ENCODE assay signal across 14 cellular contexts in the genomic region with DNA sequence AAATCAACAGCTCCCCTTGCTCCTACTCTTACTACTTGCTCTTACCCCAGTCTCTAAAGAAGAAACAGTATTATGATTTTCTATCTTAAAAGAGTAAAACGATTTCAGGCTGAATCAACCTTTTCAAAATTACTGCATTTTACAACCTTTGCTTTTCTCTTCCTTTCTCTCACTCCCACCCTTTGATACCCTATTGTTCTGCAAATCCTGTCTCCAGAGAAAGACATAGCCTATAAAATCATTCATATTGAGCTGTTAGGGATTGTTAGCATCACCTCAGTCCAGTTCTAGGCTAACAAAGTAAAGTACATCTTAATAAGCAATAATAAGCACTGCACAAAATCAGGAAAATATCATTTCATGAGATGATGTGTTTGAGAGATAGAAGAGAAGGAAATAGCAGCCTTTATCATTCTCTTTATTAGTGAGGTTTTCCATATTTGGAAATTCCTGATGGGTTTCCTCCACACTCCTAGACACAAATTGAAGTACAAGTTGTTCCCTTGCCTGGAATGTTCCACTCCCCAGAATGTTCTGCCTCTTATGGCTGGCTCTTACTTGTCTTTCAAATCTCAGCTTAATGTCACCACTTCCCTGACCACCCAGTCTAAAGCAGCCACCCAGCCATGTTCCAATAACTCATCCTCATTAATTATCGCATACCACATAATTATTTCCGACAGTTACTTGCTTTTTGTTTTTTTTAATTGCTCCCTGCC.
DNase-seq lines count a peak whose midpoint lies in the region; ATAC-seq and TF ChIP-seq lines count a peak whose summit lies in the region.
"Had no signal": no experiment of that assay in that cellular context is flagged by ENCODE, and none has a peak within 500 bp of the region (broad histone marks: within the 10 kb centered on the region; RNA-seq: fewer than 3 reads in every experiment).

No MANE protein-coding gene starts in this region.

- H2BK5ac ChIP-seq in H9 (ENCODE audit: insufficient read length, low read length): no peak overlapping the region

- H3K4me1 Mint-ChIP-seq in H9 (peaks cover 10 to 30% of the 10 kb centered on the region in 2 experiments), chondrocyte (ENCODE audit: low read depth) (peaks cover 77% of the 10 kb centered on the region)
- H3K4me1 Mint-ChIP-seq: activated CD4-positive, alpha-beta memory T cell treated with anti-CD3 and anti-CD28 coated beads, Interleukin-2, amount 10 ng/mL, durations not matched to agents 7 days and 5 days; activated T-helper 17 cell treated with anti-CD3 and anti-CD28 coated beads, Interleukin-2, amount 50 U/mL, for 72 hours had no signal

- H2BK120ac ChIP-seq in H9 (ENCODE audit: low read depth, low read length, poor library complexity, severe bottlenecking): no peak overlapping the region

- peaks cover 1% of the 10 kb centered on the region; the same call in 1 of the 2 replicates for H3K4me1 ChIP-seq in H9 (ENCODE audit: insufficient read depth, low read length)
- peaks cover 17% of the 10 kb centered on the region for H3K4me1 ChIP-seq in iPS-18a (ENCODE audit: control insufficient read depth, low read depth, low read length)
- H3K4me1 ChIP-seq in colonic mucosa: no peaks in the 10 kb centered on the region
- H3K4me1 ChIP-seq: Caco-2, pancreas had no signal

- no peak overlapping the region for H3T11ph ChIP-seq in H9 (ENCODE audit: low read length)

- no peak for ATAC-seq in GM18858 (IDR thresholded peaks at IDR 0.05; ENCODE audit: unreplicated experiment)
- ATAC-seq: activated T-helper 17 cell treated with anti-CD3 and anti-CD28 coated beads, Interleukin-2, amount 50 U/mL, for 72 hours; pancreas had no signal

- intact Hi-C loops in colonic mucosa (cut with DNase I): no loop called here

- H3K14ac ChIP-seq in H9 (ENCODE audit: insufficient read depth, low read length): no peak overlapping the region

- TF ChIP-seq CTCF in H9 (conservative IDR thresholded peaks at IDR 0.05) (no peak), chondrocyte (IDR thresholded peaks at IDR 0.05) (no peak), colonic mucosa (IDR thresholded peaks at IDR 0.05) (no peak)

- no peak overlapping the region for H2AK5ac ChIP-seq in H9 (ENCODE audit: insufficient read length, low read length)

- H2BK12ac ChIP-seq in H9 (ENCODE audit: insufficient read length, low read depth, low read length): no peak overlapping the region

- H3K27me3 ChIP-seq in H9 (ENCODE audit: insufficient read depth, low read length) (peaks cover 6% of the 10 kb centered on the region; the same call in 1 of the 2 replicates), iPS-18a (ENCODE audit: control insufficient read depth, insufficient read depth, low read length) (peaks cover 14% of the 10 kb centered on the region), colonic mucosa (no peaks in the 10 kb centered on the region)
- H3K27me3 ChIP-seq: pancreas had no signal

- no peak overlapping the region for H2BK15ac ChIP-seq in H9 (ENCODE audit: low read depth, low read length)

- H3K79me1 ChIP-seq in H9 (ENCODE audit: insufficient read depth, low read depth, low read length, poor library complexity, severe bottlenecking): no peaks in the 10 kb centered on the region

- WGBS in H9 (ENCODE audit: extremely low coverage, insufficient read length, low lambda C conversion rate): 100% methylated on average over 2 of the region's 3 CpGs

- no peak overlapping the region for H3K18ac ChIP-seq in H9 (ENCODE audit: insufficient read length, low read depth, low read length)

- no peak overlapping the region for H3K56ac ChIP-seq in H9 (ENCODE audit: insufficient read length, low read depth, low read length)

- H3K4me3 Mint-ChIP-seq in H9 (no peak overlapping the region), chondrocyte (ENCODE audit: unreplicated experiment) (no peak overlapping the region)
- H3K4me3 Mint-ChIP-seq: activated CD4-positive, alpha-beta memory T cell treated with anti-CD3 and anti-CD28 coated beads, Interleukin-2, amount 10 ng/mL, durations not matched to agents 7 days and 5 days; activated T-helper 17 cell treated with anti-CD3 and anti-CD28 coated beads, Interleukin-2, amount 50 U/mL, for 72 hours had no signal

- H3K4me3 ChIP-seq in iPS-18a (ENCODE audit: low read length): peak overlapping the region; percentile 3
- no peak overlapping the region for H3K4me3 ChIP-seq in skeletal muscle cell (ENCODE audit: low read depth, low read length)
- H3K4me3 ChIP-seq in colonic mucosa: no peak overlapping the region
- H3K4me3 ChIP-seq: pancreas had no signal

- H4K5ac ChIP-seq in H9 (ENCODE audit: insufficient read length, low read depth, low read length): no peak overlapping the region

- H2AFZ ChIP-seq in H9 (ENCODE audit: low read length): no peak overlapping the region

- no peak overlapping the region for H3K23ac ChIP-seq in H9 (ENCODE audit: insufficient read length, low read depth, low read length)

- H3K4ac ChIP-seq in H9 (ENCODE audit: low read depth, low read length): no peak overlapping the region

- H4K20me1 ChIP-seq in H9 (ENCODE audit: control insufficient read depth, insufficient read depth, insufficient read length): no peaks in the 10 kb centered on the region

- H3K27ac Mint-ChIP-seq in H9 (no peak overlapping the region; a peak in 1 of 7 replicates), chondrocyte (ENCODE audit: unreplicated experiment) (peak overlapping the region; percentile 89)
- H3K27ac Mint-ChIP-seq: activated CD4-positive, alpha-beta memory T cell treated with anti-CD3 and anti-CD28 coated beads, Interleukin-2, amount 10 ng/mL, durations not matched to agents 7 days and 5 days; activated T-helper 17 cell treated with anti-CD3 and anti-CD28 coated beads, Interleukin-2, amount 50 U/mL, for 72 hours had no signal

- DNase-seq in H9 (no peak), chondrocyte (ENCODE audit: low spot score) (no peak), skeletal muscle cell (ENCODE audit: low read depth) (peak; percentile 59), NCI-H345 treated with DMSO at 0.1 percent for 48 hours (lab: John Stamatoyannopoulos, UW; ENCODE audit: unreplicated experiment) (no peak), colonic mucosa (no peak), NCI-H2081 (lab: John Stamatoyannopoulos, UW) (no peak)
- DNase-seq: activated CD4-positive, alpha-beta memory T cell treated with anti-CD3 and anti-CD28 coated beads, Interleukin-2, amount 10 ng/mL, durations not matched to agents 7 days and 5 days; Caco-2; effector CD4-positive, alpha-beta T cell; pancreas; stimulated activated CD4-positive, alpha-beta T cell treated with anti-CD3 and anti-CD28 coated beads, Interleukin-2, amount 100 ng/mL, for 48 hours had no signal

- H3K27ac ChIP-seq in H9 (ENCODE audit: insufficient read length, low read depth, low read length) (no peak overlapping the region), iPS-18a (ENCODE audit: low read length) (no peak overlapping the region), colonic mucosa (no peak overlapping the region)
- H3K27ac ChIP-seq: pancreas had no signal

- H3K9ac ChIP-seq in H9 (ENCODE audit: extremely low read depth, insufficient read length, low read length) (no peak overlapping the region), iPS-18a (ENCODE audit: low read length) (no peak overlapping the region), colonic mucosa (ENCODE audit: low read depth in 2 of 2, low read length in 2 of 2) (no peak overlapping the region)

- H4K91ac ChIP-seq in H9 (ENCODE audit: insufficient read length, low read depth, low read length): no peak overlapping the region

- H2BK20ac ChIP-seq in H9 (ENCODE audit: low read depth, low read length, poor library complexity, severe bottlenecking): no peak overlapping the region

- H3K36me3 ChIP-seq in iPS-18a (ENCODE audit: control insufficient read depth, low read depth, low read length): no peaks in the 10 kb centered on the region
- no peaks in the 10 kb centered on the region for H3K36me3 ChIP-seq in colonic mucosa
- H3K36me3 ChIP-seq: pancreas had no signal

- H3K79me2 ChIP-seq in H9 (ENCODE audit: insufficient read depth, low read length): no peaks in the 10 kb centered on the region

- peak overlapping the region; percentile 15 for H3K4me2 ChIP-seq in H9 (ENCODE audit: insufficient read depth, insufficient read length, low read length)

- H3K36me3 Mint-ChIP-seq in H9 (ENCODE audit: insufficient read depth in 1 of 3, low read depth in 3 of 3): peaks cover 0 to 3% (median 0%) of the 10 kb centered on the region in 3 experiments; a peak in 1 of 7 replicates
- peaks cover 45% of the 10 kb centered on the region for H3K36me3 Mint-ChIP-seq in chondrocyte (ENCODE audit: low read depth)

- peaks cover 0 to 2% of the 10 kb centered on the region in 2 experiments; a peak in 2 of 5 replicates for H3K9me3 Mint-ChIP-seq in H9
- peaks cover 4% of the 10 kb centered on the region for H3K9me3 Mint-ChIP-seq in chondrocyte (ENCODE audit: low read depth)
- H3K9me3 Mint-ChIP-seq: activated CD4-positive, alpha-beta memory T cell treated with anti-CD3 and anti-CD28 coated beads, Interleukin-2, amount 10 ng/mL, durations not matched to agents 7 days and 5 days; activated T-helper 17 cell treated with anti-CD3 and anti-CD28 coated beads, Interleukin-2, amount 50 U/mL, for 72 hours had no signal

- H3K9me3 ChIP-seq in H9 (ENCODE audit: control insufficient read depth, low read depth, low read length) (no peaks in the 10 kb centered on the region), iPS-18a (ENCODE audit: control insufficient read depth, low read depth, low read length) (no peaks in the 10 kb centered on the region), colonic mucosa (no peaks in the 10 kb centered on the region)
- H3K9me3 ChIP-seq: Caco-2, pancreas had no signal

- H3K27me3 Mint-ChIP-seq in H9 (ENCODE audit: low read depth): peaks cover 42% of the 10 kb centered on the region
- H3K27me3 Mint-ChIP-seq in chondrocyte (ENCODE audit: low read depth): no peaks in the 10 kb centered on the region

- no peak overlapping the region for H4K8ac ChIP-seq in H9 (replicated peaks; ENCODE audit: insufficient read length, low read depth, low read length)

- no peaks in the 10 kb centered on the region for H3K23me2 ChIP-seq in H9 (ENCODE audit: insufficient read length, low read depth, low read length, poor library complexity, severe bottlenecking)
